Comparison of ENCODE assay signal across 18 cellular contexts in genomic region chr9:124019771-124020519, GRCh38. TPM values are rescaled to one million over a fixed set of nuclear protein-coding genes. Genes with fewer than 3 reads are reported as not detected.
"Had no signal": no experiment of that assay in that cellular context is flagged by ENCODE, and none has a peak within 500 bp of the region (broad histone marks: within the 10 kb centered on the region; RNA-seq: fewer than 3 reads in every experiment).

No MANE protein-coding gene starts in this region.

- H3K36me3 ChIP-seq: brain microvascular endothelial cell, prostate gland had no signal

- H3K4me1 ChIP-seq: foreskin keratinocyte had no signal

- H3K27ac Mint-ChIP-seq: activated CD8-positive, alpha-beta T cell treated with anti-CD3 and anti-CD28 coated beads for 36 hours; activated naive CD8-positive, alpha-beta T cell; immature natural killer cell; nephron; stimulated activated naive CD8-positive, alpha-beta T cell treated with anti-CD3 and anti-CD28 coated beads, Interleukin-15, amount 100 ng/mL, for 72 hours; T-helper 1 cell treated with Interleukin-12 subunit alpha and Interleukin-12 subunit beta and Interleukin-4 antibody, amounts not matched to agents 30 μg/mL and 1 μg/mL, for 36 hours had no signal

- H3K4me3 ChIP-seq: prostate gland had no signal

- H3K9me3 ChIP-seq: prostate gland had no signal

- H3K9me3 Mint-ChIP-seq: activated CD8-positive, alpha-beta T cell treated with anti-CD3 and anti-CD28 coated beads for 36 hours; activated T-cell treated with anti-CD3 and anti-CD28 coated beads, Interleukin-2, amount 50 U/mL, for 4 hours; stimulated activated naive CD8-positive, alpha-beta T cell treated with anti-CD3 and anti-CD28 coated beads, Interleukin-15, amount 100 ng/mL, for 72 hours; T-helper 1 cell treated with Interleukin-12 subunit alpha and Interleukin-12 subunit beta and Interleukin-4 antibody, amounts not matched to agents 30 μg/mL and 1 μg/mL, for 36 hours had no signal

- ATAC-seq: activated CD8-positive, alpha-beta T cell treated with anti-CD3 and anti-CD28 coated beads for 36 hours; activated T-cell treated with anti-CD3 and anti-CD28 coated beads, Interleukin-2, amount 50 U/mL, for 4 hours; foreskin keratinocyte; stimulated activated naive CD8-positive, alpha-beta T cell treated with anti-CD3 and anti-CD28 coated beads, Interleukin-15, amount 100 ng/mL, for 72 hours had no signal

- DNase-seq: activated CD4-positive, alpha-beta T cell treated with anti-CD3 and anti-CD28 coated beads for 48 hours; activated CD8-positive, alpha-beta T cell treated with anti-CD3 and anti-CD28 coated beads for 36 hours; activated effector memory CD4-positive, alpha-beta T cell treated with anti-CD3 and anti-CD28 coated beads, Interleukin-2, amount 50 U/mL, for 16 hours; activated T-cell treated with anti-CD3 and anti-CD28 coated beads, Interleukin-2, amount 50 U/mL, for 4 hours; amniotic stem cell; brain microvascular endothelial cell; cortex of kidney; effector CD4-positive, alpha-beta T cell; foreskin keratinocyte; immature natural killer cell; small intestine; stimulated activated naive CD8-positive, alpha-beta T cell treated with anti-CD3 and anti-CD28 coated beads, Interleukin-15, amount 100 ng/mL, for 72 hours had no signal

- H3K4me3 Mint-ChIP-seq: activated CD8-positive, alpha-beta T cell treated with anti-CD3 and anti-CD28 coated beads for 36 hours; activated naive CD8-positive, alpha-beta T cell; activated T-cell treated with anti-CD3 and anti-CD28 coated beads, Interleukin-2, amount 50 U/mL, for 4 hours; stimulated activated naive CD8-positive, alpha-beta T cell treated with anti-CD3 and anti-CD28 coated beads, Interleukin-15, amount 100 ng/mL, for 72 hours; T-helper 1 cell treated with Interleukin-12 subunit alpha and Interleukin-12 subunit beta and Interleukin-4 antibody, amounts not matched to agents 30 μg/mL and 1 μg/mL, for 36 hours had no signal

- H3K27ac ChIP-seq: brain microvascular endothelial cell, foreskin keratinocyte, prostate gland had no signal

- H3K36me3 Mint-ChIP-seq: activated naive CD8-positive, alpha-beta T cell had no signal

RNA-seq across cellular contexts. Expression of gene LHX2, which starts 8.4 kb away (rescaled TPM):
- total RNA-seq: activated CD8-positive, alpha-beta T cell treated with anti-CD3 and anti-CD28 coated beads for 36 hours; foreskin keratinocyte; omental fat pad; ureter had no signal
- polyA plus RNA-seq: foreskin keratinocyte, immature natural killer cell, small intestine had no signal
